17 cellular contexts compared by ENCODE assay signal in genomic region chr17:47240806-47241205, GRCh38. TPM values are rescaled to one million over a fixed set of nuclear protein-coding genes. Genes with fewer than 3 reads are reported as not detected.
DNase-seq lines count a peak whose midpoint lies in the region; ATAC-seq and TF ChIP-seq lines count a peak whose summit lies in the region.
"Had no signal": no experiment of that assay in that cellular context is flagged by ENCODE, and none has a peak within 500 bp of the region (broad histone marks: within the 10 kb centered on the region; RNA-seq: fewer than 3 reads in every experiment).

No MANE protein-coding gene starts in this region.

- no peak overlapping the region for H3K56ac ChIP-seq in IMR-90 (ENCODE audit: extremely low read depth, insufficient read depth, low read length)

- H3K27ac Mint-ChIP-seq in stimulated activated naive B cell treated with anti-CD40 and anti-IgM and Interleukin-4, amounts not matched to agents 10 μg/mL and 1 μg/mL and 100 μg/mL, for 72 hours, result peak overlapping the region; percentile 65
- H3K27ac Mint-ChIP-seq: naive thymus-derived CD4-positive, alpha-beta T cell; WTC11 had no signal

- intact Hi-C loops in IMR-90 (cut with micrococcal nuclease), result no loop called here
- intact Hi-C loops in A673 (cut with micrococcal nuclease; ENCODE audit: unreplicated experiment), result no loop called here
- intact Hi-C loops in uterus (cut with DNase I; ENCODE audit: low total_unique reads), result no loop called here

- H2AK5ac ChIP-seq in IMR-90 (ENCODE audit: low read depth, low read length), result peak overlapping the region; percentile 86

- no peak overlapping the region; the same call in 1 of the 2 replicates for H3K27ac ChIP-seq in IMR-90 (ENCODE audit: insufficient read depth, low read length)
- H3K27ac ChIP-seq in hepatocyte, result peak overlapping the region; percentile 83
- no peak overlapping the region for H3K27ac ChIP-seq in A673 (ENCODE audit: low read depth, low read length, poor library complexity, severe bottlenecking)
- H3K27ac ChIP-seq in uterus, result peak overlapping the region in 1 of 2 donors; percentile 51
- H3K27ac ChIP-seq: C4-2B had no signal

- no peaks in the 10 kb centered on the region for H3K9me2 ChIP-seq in hepatocyte (replicated peaks; ENCODE audit: insufficient read depth)

- H3K27me3 Mint-ChIP-seq in stimulated activated naive B cell treated with anti-CD40 and anti-IgM and Interleukin-4, amounts not matched to agents 10 μg/mL and 1 μg/mL and 100 μg/mL, for 72 hours, result no peaks in the 10 kb centered on the region

- H3K9me1 ChIP-seq in IMR-90 (ENCODE audit: insufficient read depth, low read length), result peaks cover 13% of the 10 kb centered on the region

- POLR2A ChIA-PET in IMR-90 (lab: Charles Lee; ENCODE audit: unreplicated experiment), result no interaction called here
- POLR2A ChIA-PET in A673 (lab: Charles Lee; ENCODE audit: low non-redundant PET), result no interaction called here

- no TSS peak for BruUV-seq in IMR-90 (replicated peaks; lab: Mats Ljungman, UMichigan)
- BruUV-seq in A673 (replicated peaks; lab: Mats Ljungman, UMichigan), result no TSS peak

- H4K91ac ChIP-seq in IMR-90 (ENCODE audit: insufficient read depth, low read depth, low read length), result peak overlapping the region; percentile 78

- peak overlapping the region; percentile 78 for H3K14ac ChIP-seq in IMR-90 (replicated peaks; ENCODE audit: low read depth, low read length)

- H3K23ac ChIP-seq in IMR-90 (ENCODE audit: low read depth, low read length), result no peak overlapping the region

- peaks cover 26 to 32% of the 10 kb centered on the region in 2 donors for H3K4me1 Mint-ChIP-seq in stimulated activated naive B cell treated with anti-CD40 and anti-IgM and Interleukin-4, amounts not matched to agents 10 μg/mL and 1 μg/mL and 100 μg/mL, for 72 hours

- peak overlapping the region; percentile 97; the same call in 1 of the 2 replicates for H3K4ac ChIP-seq in IMR-90 (ENCODE audit: low read depth, low read length)

- H3K4me1 ChIP-seq in IMR-90 (ENCODE audit: control insufficient read depth, insufficient read depth, low read length) (peaks cover 9% of the 10 kb centered on the region), hepatocyte (ENCODE audit: insufficient read depth) (peaks cover 16% of the 10 kb centered on the region), A673 (ENCODE audit: insufficient read depth, low read length, poor library complexity, severe bottlenecking) (peaks cover 8% of the 10 kb centered on the region), uterus (no peaks in the 10 kb centered on the region)

- TF ChIP-seq CTCF in IMR-90 (conservative IDR thresholded peaks at IDR 0.05; ENCODE audit: low read depth, low read length), result no peak
- TF ChIP-seq CTCF in hepatocyte (IDR thresholded peaks at IDR 0.05; ENCODE audit: poor library complexity), result no peak
- no peak for TF ChIP-seq CTCF in A673 (conservative IDR thresholded peaks at IDR 0.05; ENCODE audit: low read depth, low read length)
- no peak for TF ChIP-seq CTCF in uterus (IDR thresholded peaks at IDR 0.05)

- H4K8ac ChIP-seq in IMR-90 (ENCODE audit: low read depth in 2 of 2, low read length in 2 of 2), result peak overlapping the region; percentile 14 to 88; a peak in 3 of 4 replicates

- peak overlapping the region; percentile 46 for H4K5ac ChIP-seq in IMR-90 (ENCODE audit: low read depth, low read length)

- no peaks in the 10 kb centered on the region for H3K79me1 ChIP-seq in IMR-90 (ENCODE audit: low read depth in 1 of 2, low read length in 2 of 2)

- 40% methylated on average over 1 of the region's 3 CpGs; no CpG with 5 or more reads in 1 of the 2 experiments for WGBS in IMR-90 (ENCODE audit: extremely low coverage in 2 of 2, insufficient read length in 1 of 2), 2 experiments
- 78% methylated on average over 3 of the region's 3 CpGs for WGBS in hepatocyte (ENCODE audit: low lambda C conversion rate, missing lambda C conversion rate)

- no peaks in the 10 kb centered on the region for H3K27me3 ChIP-seq in IMR-90 (ENCODE audit: control insufficient read depth, insufficient read depth, low read length)
- H3K27me3 ChIP-seq in hepatocyte, result no peaks in the 10 kb centered on the region
- H3K27me3 ChIP-seq in A673 (replicated peaks; ENCODE audit: insufficient read depth, low read depth, low read length, poor library complexity), result no peaks in the 10 kb centered on the region
- no peaks in the 10 kb centered on the region for H3K27me3 ChIP-seq in uterus

- TF ChIP-seq RAD21 in IMR-90 (IDR thresholded peaks at IDR 0.05; ENCODE audit: low read length), result no peak

- no peaks in the 10 kb centered on the region for H3K36me3 ChIP-seq in IMR-90 (ENCODE audit: control insufficient read depth, insufficient read depth, low read length)
- no peaks in the 10 kb centered on the region for H3K36me3 ChIP-seq in hepatocyte (replicated peaks; ENCODE audit: insufficient read depth, low read depth)
- H3K36me3 ChIP-seq in A673 (ENCODE audit: insufficient read depth, low read length, poor library complexity, severe bottlenecking), result no peaks in the 10 kb centered on the region
- no peaks in the 10 kb centered on the region for H3K36me3 ChIP-seq in uterus

- dilution Hi-C loops in IMR-90 (cut with HindIII; ENCODE audit: low sequenced_read_pairs, unreplicated experiment), result no loop called here

- ATAC-seq in IMR-90 (ENCODE audit: low read depth), result no peak
- no peak for ATAC-seq in stimulated activated naive B cell treated with anti-CD40 and anti-IgM and Interleukin-4, amounts not matched to agents 10 μg/mL and 1 μg/mL and 100 μg/mL, for 72 hours (replicated peaks)
- ATAC-seq in GM18907 (IDR thresholded peaks at IDR 0.05; ENCODE audit: unreplicated experiment), result no peak
- ATAC-seq: WTC11 had no signal

- H2BK15ac ChIP-seq in IMR-90 (ENCODE audit: low read depth, low read length), result peak overlapping the region; percentile 89

- H3K18ac ChIP-seq in IMR-90 (ENCODE audit: low read depth, low read length), result peak overlapping the region; percentile 57

- H2BK120ac ChIP-seq in IMR-90 (ENCODE audit: low read depth, low read length), result peak overlapping the region; percentile 97

- H2BK5ac ChIP-seq in IMR-90 (ENCODE audit: low read depth, low read length, poor library complexity, severe bottlenecking), result peak overlapping the region; percentile 86

- peak overlapping the region; percentile 59 for H2AK9ac ChIP-seq in IMR-90 (replicated peaks; ENCODE audit: low read depth, low read length, poor library complexity)

- peak overlapping the region; percentile 88; the same call in 1 of the 2 replicates for H2BK20ac ChIP-seq in IMR-90 (ENCODE audit: low read depth, low read length)

- TF ChIP-seq POLR2A in IMR-90 (IDR thresholded peaks at IDR 0.05; ENCODE audit: low read depth, low read length) (no peak), uterus (IDR thresholded peaks at IDR 0.05) (no peak)

- H3K9me3 Mint-ChIP-seq in stimulated activated naive B cell treated with anti-CD40 and anti-IgM and Interleukin-4, amounts not matched to agents 10 μg/mL and 1 μg/mL and 100 μg/mL, for 72 hours, result peaks cover 4 to 5% of the 10 kb centered on the region in 2 donors
- H3K9me3 Mint-ChIP-seq: WTC11 had no signal

- H3K4me2 ChIP-seq in IMR-90 (ENCODE audit: low read depth, low read length) (no peak overlapping the region), hepatocyte (no peak overlapping the region)

- DNase-seq in IMR-90, result no peak
- peak; percentile 42 for DNase-seq in UCSD-AML1 (lab: John Stamatoyannopoulos, UW; ENCODE audit: unreplicated experiment)
- DNase-seq in hepatocyte (ENCODE audit: low spot score), result no peak
- DNase-seq in stimulated activated naive B cell treated with anti-CD40 and anti-IgM and Interleukin-4, amounts not matched to agents 10 μg/mL and 1 μg/mL and 100 μg/mL, for 72 hours, result no peak
- no peak for DNase-seq in A673 (ENCODE audit: low spot score)
- DNase-seq in uterus, result no peak
- DNase-seq in D341Med (ENCODE audit: low spot score), result no peak
- DNase-seq: cortex of kidney; naive thymus-derived CD4-positive, alpha-beta T cell; NCI-H1930 had no signal

- H3K79me2 ChIP-seq in hepatocyte, result no peaks in the 10 kb centered on the region

- peaks cover 7% of the 10 kb centered on the region in 2 donors for H3K36me3 Mint-ChIP-seq in stimulated activated naive B cell treated with anti-CD40 and anti-IgM and Interleukin-4, amounts not matched to agents 10 μg/mL and 1 μg/mL and 100 μg/mL, for 72 hours
- H3K36me3 Mint-ChIP-seq: WTC11 had no signal

- H3K9ac ChIP-seq in IMR-90 (ENCODE audit: low read depth, low read length), result no peak overlapping the region

- H3K4me3 ChIP-seq in IMR-90 (ENCODE audit: insufficient read depth, low read depth, low read length) (no peak overlapping the region), hepatocyte (no peak overlapping the region), A673 (ENCODE audit: low read depth, low read length, poor library complexity, severe bottlenecking) (no peak overlapping the region), uterus (no peak overlapping the region)

- in situ Hi-C loops in IMR-90 (cut with MboI; ENCODE audit: low sequenced_read_pairs), result no loop called here

- CTCF ChIA-PET in IMR-90 (lab: Yijun Ruan, JAX), result interaction anchor here (0.9 to 1.5 kb wide), 3 partner anchors 10 to 74 kb away, joined by 3 to 5 read pairs (median 4); no protein-coding TSS in a partner anchor
- CTCF ChIA-PET in A673 (lab: Charles Lee), result no interaction called here

- no peaks in the 10 kb centered on the region; the same call in 1 of the 2 replicates for H3K9me3 ChIP-seq in IMR-90 (ENCODE audit: control insufficient read depth, insufficient read depth, low read length)
- H3K9me3 ChIP-seq in hepatocyte (ENCODE audit: low read depth), result no peaks in the 10 kb centered on the region
- H3K9me3 ChIP-seq in A673 (ENCODE audit: low read depth, low read length, poor library complexity, severe bottlenecking), result no peaks in the 10 kb centered on the region
- no peaks in the 10 kb centered on the region for H3K9me3 ChIP-seq in uterus

- peak overlapping the region; percentile 57 for H2AFZ ChIP-seq in IMR-90 (replicated peaks; ENCODE audit: low read length, poor library complexity)
- H2AFZ ChIP-seq in hepatocyte, result no peak overlapping the region

- H3K4me3 Mint-ChIP-seq in stimulated activated naive B cell treated with anti-CD40 and anti-IgM and Interleukin-4, amounts not matched to agents 10 μg/mL and 1 μg/mL and 100 μg/mL, for 72 hours, result no peak overlapping the region
- H3K4me3 Mint-ChIP-seq: naive thymus-derived CD4-positive, alpha-beta T cell; WTC11 had no signal

- H4K20me1 ChIP-seq in IMR-90 (ENCODE audit: insufficient read depth, low read length) (no peaks in the 10 kb centered on the region), hepatocyte (ENCODE audit: insufficient read depth, poor library complexity, severe bottlenecking) (no peaks in the 10 kb centered on the region)

RNA-seq across cellular contexts. Expression of gene ITGB3, which starts 12.8 kb away (rescaled TPM):
- 14.4 and 17.6 TPM in 2 replicates for total RNA-seq in IMR-90 (2012; rRNA removed)
- polyA plus RNA-seq in IMR-90 (2012; rRNA removed), result 9.0 and 9.8 TPM in 2 replicates
- 5.7 and 6.6 TPM in 2 replicates for polyA plus RNA-seq in IMR-90 (2012; cell fraction: cytosol; rRNA removed)
- polyA plus RNA-seq in IMR-90 (2012; cell fraction: nucleus; rRNA removed; ENCODE audit: low replicate concordance), result 2.9 and 7.5 TPM in 2 replicates
- 1.4 TPM in 2 replicates for total RNA-seq in hepatocyte
- polyA plus RNA-seq in hepatocyte, result 0.66 and 0.95 TPM in 2 replicates
- total RNA-seq in A673 (2021), result not detected in 2 replicates
- 10 to 100 TPM in 3 of 4 donors, 1 to 10 TPM in 1; 7.4 to 28.7 (median 23.5) TPM for total RNA-seq in uterus
- total RNA-seq: NCI-H460, OCI-LY7 had no signal
- polyA plus RNA-seq: naive thymus-derived CD4-positive, alpha-beta T cell had no signal

RNA-seq across cellular contexts. Expression of gene MYL4, which starts 31.7 kb away (rescaled TPM):
- total RNA-seq in IMR-90 (2012; rRNA removed) (0.28 TPM in 1 of 2 replicates, not detected in the other), hepatocyte (4.3 and 10.2 TPM in 2 replicates), A673 (2021) (not detected in 2 replicates), uterus (1 to 10 TPM in 1 of 4 donors, not detected in 3; 3.2 TPM)
- polyA plus RNA-seq in IMR-90 (2012; rRNA removed) (0.20 TPM in 1 of 2 replicates, not detected in the other), hepatocyte (28.6 and 28.7 TPM in 2 replicates)
- 0.14 TPM in 1 of 2 replicates, not detected in the other for polyA plus RNA-seq in IMR-90 (2012; cell fraction: cytosol; rRNA removed)
- 0.41 and 0.42 TPM in 2 replicates for polyA plus RNA-seq in IMR-90 (2012; cell fraction: nucleus; rRNA removed; ENCODE audit: low replicate concordance)
- total RNA-seq: activated CD8-positive, alpha-beta memory T cell treated with anti-CD3 and anti-CD28 coated beads for 36 hours; esophagus mucosa; naive thymus-derived CD4-positive, alpha-beta T cell; NCI-H460 had no signal
- polyA plus RNA-seq: naive thymus-derived CD4-positive, alpha-beta T cell had no signal

RNA-seq across cellular contexts. Expression of gene CDC27, which starts 51.7 kb away (rescaled TPM):
- total RNA-seq in IMR-90 (2012; rRNA removed) (170 and 190 TPM in 2 replicates), hepatocyte (61.9 and 63.5 TPM in 2 replicates), A673 (2021) (95.9 and 120 TPM in 2 replicates), uterus (100 to 1,000 TPM in 3 of 4 donors, 10 to 100 TPM in 1; 87.1 to 129 (median 108) TPM)
- polyA plus RNA-seq in IMR-90 (2012; rRNA removed) (47.7 and 57.9 TPM in 2 replicates), hepatocyte (35.6 and 38.4 TPM in 2 replicates)
- 12.3 and 13.8 TPM in 2 replicates for polyA plus RNA-seq in IMR-90 (2012; cell fraction: cytosol; rRNA removed)
- 15.1 and 99.8 TPM in 2 replicates for polyA plus RNA-seq in IMR-90 (2012; cell fraction: nucleus; rRNA removed; ENCODE audit: low replicate concordance)
